ENCODE assay signal across 12 cellular contexts in genomic region chr22:28795071-28795693, GRCh38. TPM values are rescaled to one million over a fixed set of nuclear protein-coding genes. Genes with fewer than 3 reads are reported as not detected.
DNase-seq lines count a peak whose midpoint lies in the region; ATAC-seq and TF ChIP-seq lines count a peak whose summit lies in the region.
"Had no signal": no experiment of that assay in that cellular context is flagged by ENCODE, and none has a peak within 500 bp of the region (broad histone marks: within the 10 kb centered on the region; RNA-seq: fewer than 3 reads in every experiment).

No MANE protein-coding gene starts in this region.

- intact Hi-C loops in activated T-helper 2 cell treated with anti-CD3 and anti-CD28 coated beads, Interferon-gamma antibody, Interleukin-2, Interleukin-4, amounts not matched to agents 10 μg/mL and 5 μg/mL and 100 μg/mL, durations not matched to agents 14 hours and 24 hours and 36 hours (cut with micrococcal nuclease) = loop anchor here (5.0 kb wide), 1 partner anchor 472 kb away; the partner anchor contains the start of genes EWSR1 and RHBDD3
- intact Hi-C loops in thyroid gland (cut with DNase I) = no loop called here

- H3K9me3 ChIP-seq in BLaER1 (no peaks in the 10 kb centered on the region), DOHH2 (ENCODE audit: control insufficient read depth, insufficient read depth, low read length) (no peaks in the 10 kb centered on the region), thyroid gland (no peaks in the 10 kb centered on the region)
- H3K9me3 ChIP-seq: ascending aorta had no signal

- peaks cover 60% of the 10 kb centered on the region for H3K36me3 ChIP-seq in BLaER1
- H3K36me3 ChIP-seq in DOHH2 (ENCODE audit: control insufficient read depth, low read length) = peaks cover 72% of the 10 kb centered on the region
- peaks cover 38 to 58% of the 10 kb centered on the region in 2 donors for H3K36me3 ChIP-seq in thyroid gland

- no peak for ATAC-seq in naive B cell (ENCODE audit: low read depth in 2 of 2)

- TF ChIP-seq POLR2A in thyroid gland (IDR thresholded peaks at IDR 0.05) = no peak

- no peak overlapping the region for H3K27ac Mint-ChIP-seq in activated T-helper 2 cell treated with anti-CD3 and anti-CD28 coated beads, Interferon-gamma antibody, Interleukin-2, Interleukin-4, amounts not matched to agents 10 μg/mL and 5 μg/mL and 100 μg/mL, durations not matched to agents 14 hours and 24 hours and 36 hours
- peak overlapping the region in 5 of 6 donors; percentile 30 to 72 (median 41) for H3K27ac Mint-ChIP-seq in naive B cell
- H3K27ac Mint-ChIP-seq: stimulated activated naive CD8-positive, alpha-beta T cell treated with anti-CD3 and anti-CD28 coated beads, Interleukin-15, Interleukin-2, amounts not matched to agents 100 ng/mL and 50 ng/mL, for 24 hours had no signal

- no peaks in the 10 kb centered on the region for H3K9me3 Mint-ChIP-seq in activated T-helper 2 cell treated with anti-CD3 and anti-CD28 coated beads, Interferon-gamma antibody, Interleukin-2, Interleukin-4, amounts not matched to agents 10 μg/mL and 5 μg/mL and 100 μg/mL, durations not matched to agents 14 hours and 24 hours and 36 hours
- H3K9me3 Mint-ChIP-seq in naive B cell = no peaks in the 10 kb centered on the region
- H3K9me3 Mint-ChIP-seq: stimulated activated naive CD8-positive, alpha-beta T cell treated with anti-CD3 and anti-CD28 coated beads, Interleukin-15, Interleukin-2, amounts not matched to agents 100 ng/mL and 50 ng/mL, for 24 hours had no signal

- peaks cover 42% of the 10 kb centered on the region for H3F3A ChIP-seq in DOHH2 (ENCODE audit: control insufficient read depth, insufficient read depth)

- H3K4me1 ChIP-seq in BLaER1 (peaks cover 82% of the 10 kb centered on the region), DOHH2 (ENCODE audit: control insufficient read depth, low read length) (peaks cover 85% of the 10 kb centered on the region), thyroid gland (peaks cover 40 to 42% of the 10 kb centered on the region in 2 donors)

- peak overlapping the region; percentile 100; the same call in 1 of the 2 replicates for H3K9ac ChIP-seq in BLaER1

- H3K27me3 ChIP-seq in BLaER1 (no peaks in the 10 kb centered on the region), DOHH2 (ENCODE audit: control insufficient read depth, low read length) (no peaks in the 10 kb centered on the region), thyroid gland (no peaks in the 10 kb centered on the region)
- H3K27me3 ChIP-seq: ascending aorta had no signal

- TF ChIP-seq CTCF in DOHH2 (IDR thresholded peaks at IDR 0.05; ENCODE audit: low read depth, low read length, poor library complexity, severe bottlenecking) = no peak
- no peak for TF ChIP-seq CTCF in thyroid gland (IDR thresholded peaks at IDR 0.05)

- H3K27ac ChIP-seq in BLaER1 (peak overlapping the region; percentile 63), DOHH2 (ENCODE audit: low read depth, low read length) (no peak overlapping the region), thyroid gland (peak overlapping the region in 1 of 3 donors; percentile 98)

- peaks cover 77% of the 10 kb centered on the region for H3K36me3 Mint-ChIP-seq in activated T-helper 2 cell treated with anti-CD3 and anti-CD28 coated beads, Interferon-gamma antibody, Interleukin-2, Interleukin-4, amounts not matched to agents 10 μg/mL and 5 μg/mL and 100 μg/mL, durations not matched to agents 14 hours and 24 hours and 36 hours (ENCODE audit: low read depth)
- H3K36me3 Mint-ChIP-seq in naive B cell = peaks cover 0 to 5% of the 10 kb centered on the region in 2 donors

- no peaks in the 10 kb centered on the region for H3K27me3 Mint-ChIP-seq in activated T-helper 2 cell treated with anti-CD3 and anti-CD28 coated beads, Interferon-gamma antibody, Interleukin-2, Interleukin-4, amounts not matched to agents 10 μg/mL and 5 μg/mL and 100 μg/mL, durations not matched to agents 14 hours and 24 hours and 36 hours (ENCODE audit: low read depth)
- H3K27me3 Mint-ChIP-seq in naive B cell = no peaks in the 10 kb centered on the region
- H3K27me3 Mint-ChIP-seq: stimulated activated naive CD8-positive, alpha-beta T cell treated with anti-CD3 and anti-CD28 coated beads, Interleukin-15, Interleukin-2, amounts not matched to agents 100 ng/mL and 50 ng/mL, for 24 hours had no signal

- WGBS in thyroid gland, 2 donors = 90 to 92% methylated on average over 6 of the region's 6 CpGs

- H4K20me1 ChIP-seq in BLaER1 (peaks cover 79% of the 10 kb centered on the region), DOHH2 (ENCODE audit: control insufficient read depth, insufficient read depth, low read depth, low read length) (0 out of 2 replicates have a peak, but pooled peaks cover 11% of the 10 kb centered on the region)

- peak overlapping the region; percentile 21 for H3K4me3 Mint-ChIP-seq in activated T-helper 2 cell treated with anti-CD3 and anti-CD28 coated beads, Interferon-gamma antibody, Interleukin-2, Interleukin-4, amounts not matched to agents 10 μg/mL and 5 μg/mL and 100 μg/mL, durations not matched to agents 14 hours and 24 hours and 36 hours (ENCODE audit: low read depth)
- peak overlapping the region in 1 of 8 donors; percentile 18 for H3K4me3 Mint-ChIP-seq in naive B cell
- H3K4me3 Mint-ChIP-seq: stimulated activated naive CD8-positive, alpha-beta T cell treated with anti-CD3 and anti-CD28 coated beads, Interleukin-15, Interleukin-2, amounts not matched to agents 100 ng/mL and 50 ng/mL, for 24 hours had no signal

- DNase-seq in activated T-helper 2 cell treated with anti-CD3 and anti-CD28 coated beads, Interferon-gamma antibody, Interleukin-2, Interleukin-4, amounts not matched to agents 10 μg/mL and 5 μg/mL and 100 μg/mL, durations not matched to agents 14 hours and 24 hours and 36 hours (ENCODE audit: low spot score) = no peak
- DNase-seq in naive B cell (no peak), thyroid gland (no peak), ureter (ENCODE audit: low spot score) (no peak), COLO829 (ENCODE audit: low spot score) (no peak), NCI-H526 (lab: John Stamatoyannopoulos, UW) (no peak)
- DNase-seq: NCI-H748 treated with DMSO at 0.1 percent for 48 hours; stimulated activated CD4-positive, alpha-beta T cell treated with anti-CD3 and anti-CD28 coated beads, Interleukin-4, amount 100 ng/mL, for 4 hours had no signal

- H3K4me3 ChIP-seq in BLaER1 (peak overlapping the region; percentile 97), DOHH2 (ENCODE audit: low read length) (no peak overlapping the region), thyroid gland (replicated peaks in 1 of 3) (no peak overlapping the region)
- H3K4me3 ChIP-seq: ascending aorta had no signal

- no peaks in the 10 kb centered on the region for H3K9me2 ChIP-seq in DOHH2 (replicated peaks; ENCODE audit: control insufficient read depth, low read length)

- peaks cover 76% of the 10 kb centered on the region for H3K79me2 ChIP-seq in DOHH2 (ENCODE audit: control insufficient read depth, low read length)

- H3K4me1 Mint-ChIP-seq in activated T-helper 2 cell treated with anti-CD3 and anti-CD28 coated beads, Interferon-gamma antibody, Interleukin-2, Interleukin-4, amounts not matched to agents 10 μg/mL and 5 μg/mL and 100 μg/mL, durations not matched to agents 14 hours and 24 hours and 36 hours (ENCODE audit: low read depth) = peaks cover 55% of the 10 kb centered on the region
- H3K4me1 Mint-ChIP-seq in naive B cell = peaks cover 20 to 65% (median 35%) of the 10 kb centered on the region in 3 donors

- H3K4me2 ChIP-seq in BLaER1 = peak overlapping the region; percentile 90
- peak overlapping the region; percentile 7; the same call in 1 of the 2 replicates for H3K4me2 ChIP-seq in DOHH2 (ENCODE audit: low read length)

RNA-seq across cellular contexts. Expression of gene XBP1, which starts 5.2 kb away (rescaled TPM):
- total RNA-seq in activated T-helper 2 cell treated with anti-CD3 and anti-CD28 coated beads, Interferon-gamma antibody, Interleukin-2, Interleukin-4, amounts not matched to agents 10 μg/mL and 5 μg/mL and 100 μg/mL, durations not matched to agents 14 hours and 24 hours and 36 hours = 146 and 152 TPM in 2 replicates
- polyA plus RNA-seq in naive B cell (ENCODE audit: low read depth in 6 of 6) = 100 to 1,000 TPM in 1 of 6 donors, 10 to 100 TPM in 5; 64.0 to 138 (median 75.1) TPM
- 100 to 1,000 TPM; 301 to 513 (median 421) TPM for total RNA-seq in thyroid gland
- 262 TPM for total RNA-seq in ureter

RNA-seq across cellular contexts. Expression of gene CCDC117, which starts 22.7 kb away (rescaled TPM):
- total RNA-seq in activated T-helper 2 cell treated with anti-CD3 and anti-CD28 coated beads, Interferon-gamma antibody, Interleukin-2, Interleukin-4, amounts not matched to agents 10 μg/mL and 5 μg/mL and 100 μg/mL, durations not matched to agents 14 hours and 24 hours and 36 hours = 33.9 and 38.6 TPM in 2 replicates
- polyA plus RNA-seq in naive B cell (ENCODE audit: low read depth in 6 of 6) = 10 to 100 TPM in 5 of 6 donors, 1 to 10 TPM in 1; 9.9 to 30.0 (median 19.5) TPM
- total RNA-seq in thyroid gland (10 to 100 TPM; 21.2 to 40.2 (median 26.5) TPM), ureter (12.2 TPM)

RNA-seq across cellular contexts. Expression of gene HSCB, which starts 53.3 kb away (rescaled TPM):
- total RNA-seq in activated T-helper 2 cell treated with anti-CD3 and anti-CD28 coated beads, Interferon-gamma antibody, Interleukin-2, Interleukin-4, amounts not matched to agents 10 μg/mL and 5 μg/mL and 100 μg/mL, durations not matched to agents 14 hours and 24 hours and 36 hours = 14.1 and 14.6 TPM in 2 replicates
- polyA plus RNA-seq in naive B cell (ENCODE audit: low read depth in 6 of 6) = 10 to 100 TPM; 14.7 to 23.6 (median 15.7) TPM
- total RNA-seq in thyroid gland (10 to 100 TPM; 10.7 to 30.6 (median 25.6) TPM), ureter (17.3 TPM)

RNA-seq across cellular contexts. Expression of gene CHEK2, which starts 53.6 kb away (rescaled TPM):
- 33.7 and 33.8 TPM in 2 replicates for total RNA-seq in activated T-helper 2 cell treated with anti-CD3 and anti-CD28 coated beads, Interferon-gamma antibody, Interleukin-2, Interleukin-4, amounts not matched to agents 10 μg/mL and 5 μg/mL and 100 μg/mL, durations not matched to agents 14 hours and 24 hours and 36 hours
- 10 to 100 TPM; 16.0 to 75.9 (median 21.9) TPM for polyA plus RNA-seq in naive B cell (ENCODE audit: low read depth in 6 of 6)
- 10 to 100 TPM in 2 of 4 donors, 1 to 10 TPM in 2; 7.1 to 16.0 (median 9.4) TPM for total RNA-seq in thyroid gland
- total RNA-seq in ureter = 8.4 TPM
